Comparison of ENCODE assay signal across 12 cellular contexts in the genomic region with DNA sequence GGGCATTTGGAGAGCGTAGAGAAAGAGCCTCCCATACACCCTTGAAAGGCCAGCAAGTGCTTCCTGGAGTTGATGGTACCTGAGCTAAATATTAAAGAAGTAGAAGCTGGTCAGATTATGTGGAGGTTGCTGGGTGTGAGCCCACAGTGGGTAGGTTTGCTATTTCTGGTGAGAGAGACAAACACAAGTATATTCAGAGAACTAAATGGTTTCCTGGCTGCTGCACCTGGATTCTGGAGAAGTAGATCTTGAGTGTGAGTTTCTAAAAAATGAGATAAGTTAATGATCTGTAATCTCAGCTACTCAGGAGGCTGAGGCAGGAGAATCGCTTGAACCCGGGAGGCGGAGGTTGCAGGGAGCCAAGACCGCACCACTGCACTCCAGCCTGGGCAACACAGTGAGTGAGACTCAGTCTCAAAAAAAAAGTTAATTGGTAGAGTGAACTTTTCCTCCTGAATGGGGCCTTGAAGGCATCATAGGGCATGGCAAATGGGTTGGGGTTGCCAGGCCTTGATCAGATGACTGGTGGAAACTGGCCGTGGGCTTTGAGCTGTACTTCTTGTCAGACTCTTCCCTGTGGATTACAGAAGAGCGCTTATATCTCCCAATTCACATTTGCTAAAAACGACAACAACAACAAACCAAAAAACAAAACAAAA.
"Had no signal": no experiment of that assay in that cellular context is flagged by ENCODE, and none has a peak within 500 bp of the region (broad histone marks: within the 10 kb centered on the region; RNA-seq: fewer than 3 reads in every experiment).

No MANE protein-coding gene starts in this region.

- H3K9me3 Mint-ChIP-seq: activated naive CD4-positive, alpha-beta T cell treated with anti-CD3 and anti-CD28 coated beads for 36 hours; activated naive CD8-positive, alpha-beta T cell treated with anti-CD3 and anti-CD28 coated beads, Interleukin-2, amount 50 U/mL, for 24 hours; immature natural killer cell had no signal

- H3K27me3 ChIP-seq: upper lobe of right lung had no signal

- H3K9me3 ChIP-seq: upper lobe of right lung had no signal

- H3K36me3 Mint-ChIP-seq: immature natural killer cell had no signal

- H3K4me1 ChIP-seq: parathyroid adenoma had no signal

- H3K9ac ChIP-seq: parathyroid adenoma had no signal

- H3K27ac ChIP-seq: parathyroid adenoma had no signal

- ATAC-seq: activated CD4-positive, CD25-positive, alpha-beta regulatory T cell treated with anti-CD3 and anti-CD28 coated beads, Interleukin-2, amount 50 U/mL, for 24 hours; activated naive CD8-positive, alpha-beta T cell treated with anti-CD3 and anti-CD28 coated beads, Interleukin-2, amount 50 U/mL, for 24 hours; activated T-helper 17 cell treated with anti-CD3 and anti-CD28 coated beads, Interleukin-2, amount 50 U/mL, for 72 hours; stimulated activated naive B cell treated with anti-CD40 and anti-IgM and Interleukin-4, amounts not matched to agents 10 μg/mL and 1 μg/mL and 100 μg/mL, for 72 hours; upper lobe of right lung had no signal

- DNase-seq: activated naive CD4-positive, alpha-beta T cell treated with anti-CD3 and anti-CD28 coated beads for 36 hours; activated naive CD8-positive, alpha-beta T cell treated with anti-CD3 and anti-CD28 coated beads, Interleukin-2, amount 50 U/mL, for 24 hours; immature natural killer cell; stimulated activated CD4-positive, alpha-beta T cell treated with anti-CD3 and anti-CD28 coated beads, Interleukin-15, amount 100 ng/mL, for 24 hours; stimulated activated CD4-positive, alpha-beta T cell treated with anti-CD3 and anti-CD28 coated beads, Interleukin-4, amount 100 ng/mL, for 1 hour; stimulated activated naive B cell treated with anti-CD40 and anti-IgM and Interleukin-4, amounts not matched to agents 10 μg/mL and 1 μg/mL and 100 μg/mL, for 72 hours; substantia nigra; SW 1271; upper lobe of right lung had no signal

- H3K4me3 ChIP-seq: upper lobe of right lung had no signal

- H3K4me3 Mint-ChIP-seq: activated naive CD4-positive, alpha-beta T cell treated with anti-CD3 and anti-CD28 coated beads for 36 hours; activated naive CD8-positive, alpha-beta T cell treated with anti-CD3 and anti-CD28 coated beads, Interleukin-2, amount 50 U/mL, for 24 hours; activated T-helper 17 cell treated with anti-CD3 and anti-CD28 coated beads, Interleukin-2, amount 50 U/mL, for 72 hours; immature natural killer cell; stimulated activated naive B cell treated with anti-CD40 and anti-IgM and Interleukin-4, amounts not matched to agents 10 μg/mL and 1 μg/mL and 100 μg/mL, for 72 hours had no signal

- H3K27ac Mint-ChIP-seq: activated naive CD4-positive, alpha-beta T cell treated with anti-CD3 and anti-CD28 coated beads for 36 hours; activated naive CD8-positive, alpha-beta T cell treated with anti-CD3 and anti-CD28 coated beads, Interleukin-2, amount 50 U/mL, for 24 hours; activated T-helper 17 cell treated with anti-CD3 and anti-CD28 coated beads, Interleukin-2, amount 50 U/mL, for 72 hours; immature natural killer cell; stimulated activated naive B cell treated with anti-CD40 and anti-IgM and Interleukin-4, amounts not matched to agents 10 μg/mL and 1 μg/mL and 100 μg/mL, for 72 hours had no signal

- H3K79me2 ChIP-seq: parathyroid adenoma had no signal

- H3K4me1 Mint-ChIP-seq: activated naive CD8-positive, alpha-beta T cell treated with anti-CD3 and anti-CD28 coated beads, Interleukin-2, amount 50 U/mL, for 24 hours; activated T-helper 17 cell treated with anti-CD3 and anti-CD28 coated beads, Interleukin-2, amount 50 U/mL, for 72 hours; immature natural killer cell; stimulated activated naive B cell treated with anti-CD40 and anti-IgM and Interleukin-4, amounts not matched to agents 10 μg/mL and 1 μg/mL and 100 μg/mL, for 72 hours had no signal

- H2AFZ ChIP-seq: parathyroid adenoma had no signal

- H3K36me3 ChIP-seq: upper lobe of right lung had no signal
